19 cellular contexts compared by ENCODE assay signal in the genomic region with DNA sequence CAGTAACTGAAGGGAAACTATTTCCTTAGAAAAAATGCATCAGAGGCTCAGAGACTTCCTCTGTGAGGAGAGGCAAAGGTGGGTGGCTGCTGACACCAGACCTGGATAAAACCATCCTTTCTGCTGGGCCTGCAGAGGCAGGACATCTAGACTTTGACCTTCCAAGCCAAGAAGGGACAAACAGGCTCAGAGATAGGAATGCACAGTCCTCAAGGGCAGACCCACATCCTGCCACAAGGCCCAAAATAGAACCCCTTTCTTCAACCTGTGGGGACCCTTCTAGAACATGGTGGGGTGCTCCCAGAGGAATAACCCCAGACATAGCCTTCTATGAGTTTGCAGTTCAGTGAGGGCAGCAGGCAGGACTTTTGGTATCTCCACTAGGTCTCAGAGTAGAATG. TPM values are rescaled to one million over a fixed set of nuclear protein-coding genes. Genes with fewer than 3 reads are reported as not detected.
DNase-seq lines count a peak whose midpoint lies in the region; TF ChIP-seq lines count a peak whose summit lies in the region.
"Had no signal": no experiment of that assay in that cellular context is flagged by ENCODE, and none has a peak within 500 bp of the region (broad histone marks: within the 10 kb centered on the region; RNA-seq: fewer than 3 reads in every experiment).

No MANE protein-coding gene starts in this region.

- H3K27ac ChIP-seq in A673 (ENCODE audit: low read depth, low read length, poor library complexity, severe bottlenecking) (peak overlapping the region; percentile 72), adrenal gland (no peak overlapping the region)
- H3K27ac ChIP-seq: ovary had no signal

- POLR2A ChIA-PET in A673 (lab: Charles Lee; ENCODE audit: low non-redundant PET) = no interaction called here

- TF ChIP-seq CTCF in A673 (conservative IDR thresholded peaks at IDR 0.05; ENCODE audit: low read depth, low read length) (no peak), adrenal gland (IDR thresholded peaks at IDR 0.05) (no peak), osteocyte (IDR thresholded peaks at IDR 0.05) (no peak)

- CTCF ChIA-PET in A673 (lab: Charles Lee) = no interaction called here

- no peak overlapping the region for H3K27ac Mint-ChIP-seq in osteocyte (ENCODE audit: unreplicated experiment)
- H3K27ac Mint-ChIP-seq: dendritic cell treated with granulocyte-macrophage colony-stimulating factor and Interleukin-4, amounts not matched to agents 40 ng/mL and 50 ng/mL, for 4 days had no signal

- BruUV-seq in A673 (replicated peaks; lab: Mats Ljungman, UMichigan) = no TSS peak

- H3K4me1 Mint-ChIP-seq in osteocyte (ENCODE audit: unreplicated experiment) = peaks cover 6% of the 10 kb centered on the region

- DNase-seq in A673 (ENCODE audit: low spot score) (no peak), D341Med (ENCODE audit: low spot score) (peak; percentile 4), adrenal gland (peak in 4 of 7 donors; percentile 4 to 11 (median 6)), osteocyte (ENCODE audit: extremely low spot score, unreplicated experiment) (peak; percentile 30), SK-N-DZ (ENCODE audit: low spot score) (no peak)
- no peak for DNase-seq in stimulated activated CD4-positive, alpha-beta T cell treated with anti-CD3 and anti-CD28 coated beads, Interleukin-15, amount 100 ng/mL, for 24 hours
- DNase-seq in NK-92 treated with Interleukin-12 subunit alpha and Interleukin-12 subunit beta, amount 100 ng/mL, for 24 hours (lab: John Stamatoyannopoulos, UW) = no peak
- DNase-seq: activated naive CD4-positive, alpha-beta T cell treated with Interleukin-2 at 50 U/mL for 16 hours; anterior cingulate cortex; caudate nucleus; CD4-positive, CD25-positive, alpha-beta regulatory T cell; DMS153; HCEC 1CT; kidney glomerular epithelial cell; NCI-H774; SW 1271 had no signal

- H3K4me3 ChIP-seq in A673 (ENCODE audit: low read depth, low read length, poor library complexity, severe bottlenecking) = no peak overlapping the region
- H3K4me3 ChIP-seq in adrenal gland = no peak overlapping the region
- H3K4me3 ChIP-seq: lung, ovary had no signal

- no peaks in the 10 kb centered on the region for H3K9me3 Mint-ChIP-seq in osteocyte (ENCODE audit: unreplicated experiment)
- H3K9me3 Mint-ChIP-seq: CD4-positive, CD25-positive, alpha-beta regulatory T cell; dendritic cell treated with granulocyte-macrophage colony-stimulating factor and Interleukin-4, amounts not matched to agents 40 ng/mL and 50 ng/mL, for 4 days had no signal

- intact Hi-C loops in A673 (cut with micrococcal nuclease; ENCODE audit: unreplicated experiment) = no loop called here
- intact Hi-C loops in adrenal gland (cut with DNase I) = no loop called here

- TF ChIP-seq POLR2A in adrenal gland (IDR thresholded peaks at IDR 0.05) = no peak

- H3K36me3 Mint-ChIP-seq in osteocyte (ENCODE audit: unreplicated experiment) = no peaks in the 10 kb centered on the region
- H3K36me3 Mint-ChIP-seq: CD4-positive, CD25-positive, alpha-beta regulatory T cell had no signal

- peaks cover 14% of the 10 kb centered on the region for H3K4me1 ChIP-seq in A673 (ENCODE audit: insufficient read depth, low read length, poor library complexity, severe bottlenecking)
- peaks cover 2 to 16% of the 10 kb centered on the region in 2 donors for H3K4me1 ChIP-seq in adrenal gland (replicated peaks in 1 of 2)

- no peaks in the 10 kb centered on the region for H3K9me3 ChIP-seq in A673 (ENCODE audit: low read depth, low read length, poor library complexity, severe bottlenecking)
- H3K9me3 ChIP-seq in adrenal gland (replicated peaks in 1 of 3) = no peaks in the 10 kb centered on the region
- H3K9me3 ChIP-seq: ovary had no signal

- H3K27me3 Mint-ChIP-seq in osteocyte (ENCODE audit: unreplicated experiment) = no peaks in the 10 kb centered on the region
- H3K27me3 Mint-ChIP-seq: CD4-positive, CD25-positive, alpha-beta regulatory T cell had no signal

- no peaks in the 10 kb centered on the region for H3K36me3 ChIP-seq in A673 (ENCODE audit: insufficient read depth, low read length, poor library complexity, severe bottlenecking)
- H3K36me3 ChIP-seq in adrenal gland (replicated peaks in 1 of 2) = no peaks in the 10 kb centered on the region
- H3K36me3 ChIP-seq: ovary had no signal

- H3K27me3 ChIP-seq in A673 (replicated peaks; ENCODE audit: insufficient read depth, low read depth, low read length, poor library complexity) = no peaks in the 10 kb centered on the region
- H3K27me3 ChIP-seq in adrenal gland = no peaks in the 10 kb centered on the region
- H3K27me3 ChIP-seq: ovary had no signal

- H3K4me3 Mint-ChIP-seq in osteocyte (ENCODE audit: unreplicated experiment) = no peak overlapping the region
- H3K4me3 Mint-ChIP-seq: dendritic cell treated with granulocyte-macrophage colony-stimulating factor and Interleukin-4, amounts not matched to agents 40 ng/mL and 50 ng/mL, for 4 days had no signal

RNA-seq across cellular contexts. Expression of gene CBFB, which starts 3.8 kb away (rescaled TPM):
- total RNA-seq in A673 (2021) = 173 and 185 TPM in 2 replicates
- 10 to 100 TPM; 19.3 to 41.2 (median 30.3) TPM for total RNA-seq in adrenal gland
- 10 to 100 TPM; 13.0 to 20.9 (median 13.5) TPM for polyA plus RNA-seq in adrenal gland
- total RNA-seq in osteocyte = 75.2 and 88.3 TPM in 2 replicates
- polyA plus RNA-seq in SK-N-DZ (2014; cell fraction: cytosol; rRNA removed) = 82.6 and 84.8 TPM in 2 replicates
- polyA plus RNA-seq in SK-N-DZ (2014; cell fraction: nucleus; rRNA removed) = 39.3 and 45.5 TPM in 2 replicates

RNA-seq across cellular contexts. Expression of gene CES4A, which starts 36.8 kb away (rescaled TPM):
- 0.15 TPM in 1 of 2 replicates, not detected in the other for total RNA-seq in A673 (2021)
- total RNA-seq in adrenal gland = 10 to 100 TPM in 6 of 8 donors, 1 to 10 TPM in 2; 4.4 to 31.0 (median 13.9) TPM
- polyA plus RNA-seq in adrenal gland = 100 to 1,000 TPM in 1 of 3 donors, 10 to 100 TPM in 1, 1 to 10 TPM in 1; 7.0 to 127 (median 80.3) TPM
- total RNA-seq in osteocyte = 3.3 and 3.8 TPM in 2 replicates
- 0.22 and 2.0 TPM in 2 replicates for polyA plus RNA-seq in SK-N-DZ (2014; cell fraction: cytosol; rRNA removed)
- 2.7 and 4.9 TPM in 2 replicates for polyA plus RNA-seq in SK-N-DZ (2014; cell fraction: nucleus; rRNA removed)

Comparison
In these comparisons a context has a peak if more than half of its experiments do, and no peak if none do; other contexts are left out.
1. DNase-seq: peak in D341Med (single experiment), adrenal gland (4 of 7) and osteocyte (single experiment); none in A673 (single experiment), stimulated activated CD4-positive, alpha-beta T cell treated with anti-CD3 and anti-CD28 coated beads, Interleukin-15, amount 100 ng/mL, for 24 hours (single experiment), SK-N-DZ (single experiment) and NK-92 treated with Interleukin-12 subunit alpha and Interleukin-12 subunit beta, amount 100 ng/mL, for 24 hours (single experiment).